30 cellular contexts compared by ENCODE assay signal in genomic region chr3:99762901-99763300, GRCh38.
"Had no signal": no experiment of that assay in that cellular context is flagged by ENCODE, and none has a peak within 500 bp of the region (broad histone marks: within the 10 kb centered on the region; RNA-seq: fewer than 3 reads in every experiment).

No MANE protein-coding gene starts in this region.

- H3K36me3 Mint-ChIP-seq: natural killer cell treated with Interleukin-12 subunit alpha and Interleukin-12 subunit beta and Interleukin-15 and Interleukin-18, amount 100 ng/mL, for 72 hours; stimulated activated effector memory CD8-positive, alpha-beta T cell treated with anti-CD3 and anti-CD28 coated beads, Interleukin-12 subunit alpha, Interleukin-12 subunit beta, amount 100 ng/mL, for 72 hours; stimulated activated naive B cell treated with anti-CD40 and anti-IgM and Interleukin-4, amounts not matched to agents 10 μg/mL and 1 μg/mL and 100 μg/mL, for 72 hours had no signal

- H3K4me3 ChIP-seq: ovary, psoas muscle, right lobe of liver, sigmoid colon, stomach, thoracic aorta, thyroid gland, tibial nerve, upper lobe of left lung, vagina had no signal

- H3K27me3 ChIP-seq: ovary, right lobe of liver, sigmoid colon, stomach, thyroid gland, tibial nerve, upper lobe of left lung, vagina had no signal

- H3K9ac ChIP-seq: parathyroid adenoma had no signal

- H3K27ac ChIP-seq: neutrophil, ovary, parathyroid adenoma, psoas muscle, right lobe of liver, sigmoid colon, stomach, thoracic aorta, thyroid gland, tibial nerve, upper lobe of left lung, vagina had no signal

- H3K9me3 ChIP-seq: neutrophil, ovary, psoas muscle, right lobe of liver, sigmoid colon, stomach, thoracic aorta, thyroid gland, tibial nerve, upper lobe of left lung, vagina had no signal

- H3K4me1 Mint-ChIP-seq: nephron progenitor cell; neural crest cell; stimulated activated effector memory CD8-positive, alpha-beta T cell treated with anti-CD3 and anti-CD28 coated beads, Interleukin-12 subunit alpha, Interleukin-12 subunit beta, amount 100 ng/mL, for 72 hours; stimulated activated naive B cell treated with anti-CD40 and anti-IgM and Interleukin-4, amounts not matched to agents 10 μg/mL and 1 μg/mL and 100 μg/mL, for 72 hours had no signal

- H3K4me3 Mint-ChIP-seq: natural killer cell treated with Interleukin-12 subunit alpha and Interleukin-12 subunit beta and Interleukin-15 and Interleukin-18, amount 100 ng/mL, for 72 hours; nephron progenitor cell; neural crest cell; stimulated activated effector memory CD8-positive, alpha-beta T cell treated with anti-CD3 and anti-CD28 coated beads, Interleukin-12 subunit alpha, Interleukin-12 subunit beta, amount 100 ng/mL, for 72 hours; stimulated activated naive B cell treated with anti-CD40 and anti-IgM and Interleukin-4, amounts not matched to agents 10 μg/mL and 1 μg/mL and 100 μg/mL, for 72 hours; stimulated activated naive CD8-positive, alpha-beta T cell treated with anti-CD3 and anti-CD28 coated beads, Interleukin-15, Interleukin-2, amounts not matched to agents 100 ng/mL and 50 ng/mL, for 24 hours had no signal

- H3K27ac Mint-ChIP-seq: natural killer cell treated with Interleukin-12 subunit alpha and Interleukin-12 subunit beta and Interleukin-15 and Interleukin-18, amount 100 ng/mL, for 72 hours; nephron progenitor cell; progenitor cell of endocrine pancreas; stimulated activated effector memory CD8-positive, alpha-beta T cell treated with anti-CD3 and anti-CD28 coated beads, Interleukin-12 subunit alpha, Interleukin-12 subunit beta, amount 100 ng/mL, for 72 hours; stimulated activated naive B cell treated with anti-CD40 and anti-IgM and Interleukin-4, amounts not matched to agents 10 μg/mL and 1 μg/mL and 100 μg/mL, for 72 hours; stimulated activated naive CD8-positive, alpha-beta T cell treated with anti-CD3 and anti-CD28 coated beads, Interleukin-15, Interleukin-2, amounts not matched to agents 100 ng/mL and 50 ng/mL, for 24 hours had no signal

- H3K36me3 ChIP-seq: neutrophil, ovary, right lobe of liver, sigmoid colon, stomach, thoracic aorta, thyroid gland, tibial nerve, upper lobe of left lung, vagina had no signal

- H3K4me1 ChIP-seq: parathyroid adenoma, right lobe of liver, thyroid gland, upper lobe of left lung, vagina had no signal

- ATAC-seq: psoas muscle; right cardiac atrium; right lobe of liver; stimulated activated effector memory CD8-positive, alpha-beta T cell treated with anti-CD3 and anti-CD28 coated beads, Interleukin-12 subunit alpha, Interleukin-12 subunit beta, amount 100 ng/mL, for 72 hours; stimulated activated naive B cell treated with anti-CD40 and anti-IgM and Interleukin-4, amounts not matched to agents 10 μg/mL and 1 μg/mL and 100 μg/mL, for 72 hours had no signal

- H3K9me3 Mint-ChIP-seq: natural killer cell treated with Interleukin-12 subunit alpha and Interleukin-12 subunit beta and Interleukin-15 and Interleukin-18, amount 100 ng/mL, for 72 hours; nephron progenitor cell; neural crest cell; stimulated activated effector memory CD8-positive, alpha-beta T cell treated with anti-CD3 and anti-CD28 coated beads, Interleukin-12 subunit alpha, Interleukin-12 subunit beta, amount 100 ng/mL, for 72 hours; stimulated activated naive B cell treated with anti-CD40 and anti-IgM and Interleukin-4, amounts not matched to agents 10 μg/mL and 1 μg/mL and 100 μg/mL, for 72 hours; stimulated activated naive CD8-positive, alpha-beta T cell treated with anti-CD3 and anti-CD28 coated beads, Interleukin-15, Interleukin-2, amounts not matched to agents 100 ng/mL and 50 ng/mL, for 24 hours had no signal

- H3K79me2 ChIP-seq: parathyroid adenoma had no signal

- DNase-seq: nephron progenitor cell; nucleus accumbens; ovary; posterior cingulate gyrus; psoas muscle; right cardiac atrium; right lobe of liver; sigmoid colon; small intestine; stimulated activated CD4-positive, alpha-beta T cell treated with anti-CD3 and anti-CD28 coated beads, Interleukin-15, amount 100 ng/mL, for 24 hours; stimulated activated CD4-positive, alpha-beta T cell treated with anti-CD3 and anti-CD28 coated beads, Interleukin-2, amount 100 ng/mL, for 24 hours; stimulated activated CD4-positive, alpha-beta T cell treated with anti-CD3 and anti-CD28 coated beads, Interleukin-2, amount 100 ng/mL, for 48 hours; stimulated activated CD4-positive, alpha-beta T cell treated with anti-CD3 and anti-CD28 coated beads, Interleukin-4, amount 100 ng/mL, for 24 hours; stimulated activated naive B cell treated with anti-CD40 and anti-IgM and Interleukin-4, amounts not matched to agents 10 μg/mL and 1 μg/mL and 100 μg/mL, for 72 hours; stimulated activated naive CD4-positive, alpha-beta T cell treated with Interleukin-2 at 50 U/mL for 16 hours; stomach; thyroid gland; trophoblast cell; upper lobe of left lung had no signal

- FAIRE-seq: small intestine, urothelium cell line had no signal

- H2AFZ ChIP-seq: parathyroid adenoma had no signal
